In genomic region chr15:60389261-60390077, GRCh38 we compare ENCODE assay signal across 8 cellular contexts. TPM values are rescaled to one million over a fixed set of nuclear protein-coding genes. Genes with fewer than 3 reads are reported as not detected.
A peak's percentile ranks its signal among the peaks of the same experiment; 100 is the strongest.
DNase-seq lines count a peak whose midpoint lies in the region; ATAC-seq and TF ChIP-seq lines count a peak whose summit lies in the region.

No MANE protein-coding gene starts in this region.

- POLR2A ChIA-PET in GM10248 (lab: Yijun Ruan, JAX) (no interaction called here), RWPE1 (lab: Yijun Ruan, JAX; ENCODE audit: low non-redundant PET) (no interaction called here)

- H4K20me1 ChIP-seq in GM23338 (replicated peaks; ENCODE audit: insufficient read depth) = peaks cover 31% of the 10 kb centered on the region; the same call in 1 of the 2 replicates

- peaks cover 87% of the 10 kb centered on the region for H3K79me2 ChIP-seq in GM23338 (replicated peaks; ENCODE audit: insufficient read depth)

- ATAC-seq in GM23338 = no peak

- peak overlapping the region; percentile 99 for H3K27ac Mint-ChIP-seq in HFFc6
- no peak overlapping the region for H3K27ac Mint-ChIP-seq in glutamatergic neuron (ENCODE audit: unreplicated experiment)
- H3K27ac Mint-ChIP-seq in GM23338 = no peak overlapping the region

- H3K27me3 ChIP-seq in uterus = no peaks in the 10 kb centered on the region
- no peaks in the 10 kb centered on the region for H3K27me3 ChIP-seq in GM23338 (ENCODE audit: insufficient read depth)

- H3F3A ChIP-seq in GM23338 (replicated peaks; ENCODE audit: low read depth) = no peaks in the 10 kb centered on the region

- no peak overlapping the region for H3K4me2 ChIP-seq in GM23338

- H3K36me3 Mint-ChIP-seq in HFFc6 (ENCODE audit: low read depth) (peaks cover 75% of the 10 kb centered on the region), glutamatergic neuron (ENCODE audit: unreplicated experiment) (peaks cover 12% of the 10 kb centered on the region), GM23338 (ENCODE audit: low read depth) (no peaks in the 10 kb centered on the region; the same call in 2 of the 3 replicates)

- intact Hi-C loops in uterus (cut with DNase I; ENCODE audit: low total_unique reads) = no loop called here

- H3K4me3 Mint-ChIP-seq in HFFc6 (peak overlapping the region; percentile 83), glutamatergic neuron (ENCODE audit: unreplicated experiment) (peak overlapping the region; percentile 45), GM23338 (no peak overlapping the region)

- no peaks in the 10 kb centered on the region for H3K36me3 ChIP-seq in uterus
- peaks cover 6% of the 10 kb centered on the region; the same call in 1 of the 2 replicates for H3K36me3 ChIP-seq in GM23338 (ENCODE audit: insufficient read depth)

- H3K27ac ChIP-seq in uterus (peak overlapping the region; percentile 15 to 90), GM23338 (ENCODE audit: low read depth) (no peak overlapping the region), RWPE1 (no peak overlapping the region)

- H3K9me3 Mint-ChIP-seq in HFFc6 (no peaks in the 10 kb centered on the region; the same call in 1 of the 2 replicates), glutamatergic neuron (ENCODE audit: unreplicated experiment) (peaks cover 8% of the 10 kb centered on the region), GM23338 (no peaks in the 10 kb centered on the region)

- TF ChIP-seq CTCF in GM10248 (IDR thresholded peaks at IDR 0.05; ENCODE audit: control extremely low read depth, extremely low read depth, low read depth, missing control alignments) (no peak), HFFc6 (IDR thresholded peaks at IDR 0.05) (no peak), WI38 (IDR thresholded peaks at IDR 0.05; ENCODE audit: low read depth, low read length) (no peak), glutamatergic neuron (IDR thresholded peaks at IDR 0.05; ENCODE audit: partially characterized antibody, unreplicated experiment) (no peak), uterus (IDR thresholded peaks at IDR 0.05) (no peak), GM23338 (conservative IDR thresholded peaks at IDR 0.05; ENCODE audit: low read depth in 2 of 2) (no peak), RWPE1 (conservative IDR thresholded peaks at IDR 0.05; ENCODE audit: low read depth) (no peak)

- H3K27me3 Mint-ChIP-seq in HFFc6 (ENCODE audit: insufficient read depth) (peaks cover 40% of the 10 kb centered on the region), glutamatergic neuron (ENCODE audit: unreplicated experiment) (peaks cover 12% of the 10 kb centered on the region), GM23338 (ENCODE audit: insufficient read depth, low read depth, poor library complexity) (no peaks in the 10 kb centered on the region)

- H3K4me3 ChIP-seq in WI38 (ENCODE audit: low read depth, low read length) (peak overlapping the region; percentile 34), uterus (no peak overlapping the region), GM23338 (no peak overlapping the region)

- TF ChIP-seq POLR2A in uterus (IDR thresholded peaks at IDR 0.05) = no peak

- H3K9me2 ChIP-seq in GM23338 (ENCODE audit: insufficient read depth) = no peaks in the 10 kb centered on the region

- DNase-seq in GM10248 (ENCODE audit: extremely low spot score) (peak; percentile 42), HFFc6 (no peak), glutamatergic neuron (no peak), uterus (no peak), NCI-H82 treated with DMSO at 0.1 percent for 48 hours (lab: John Stamatoyannopoulos, UW; ENCODE audit: unreplicated experiment) (no peak), GM23338 (ENCODE audit: low spot score) (no peak), RWPE1 (ENCODE audit: low spot score) (no peak)

- H3K4me1 Mint-ChIP-seq in HFFc6 (ENCODE audit: low read depth) = peaks cover 93% of the 10 kb centered on the region
- peaks cover 54% of the 10 kb centered on the region for H3K4me1 Mint-ChIP-seq in glutamatergic neuron (ENCODE audit: low read depth, unreplicated experiment)
- peaks cover 40% of the 10 kb centered on the region for H3K4me1 Mint-ChIP-seq in GM23338

- no peaks in the 10 kb centered on the region for H3K9me3 ChIP-seq in uterus

- no peak overlapping the region for H2AFZ ChIP-seq in GM23338

- CTCF ChIA-PET in GM10248 (lab: Yijun Ruan, JAX) (interaction anchor here (1.3 kb wide), 1 partner anchor 11 kb away, joined by 3 read pairs; no protein-coding TSS in a partner anchor), RWPE1 (lab: Yijun Ruan, JAX) (interaction anchor here (0.6 kb wide), 1 partner anchor 1291 kb away, joined by 6 read pairs; no protein-coding TSS in a partner anchor)

- H3K4me1 ChIP-seq in uterus = peaks cover 24 to 33% of the 10 kb centered on the region in 2 donors
- peaks cover 37% of the 10 kb centered on the region for H3K4me1 ChIP-seq in GM23338 (ENCODE audit: insufficient read depth)

TF ChIP-seq in GM23338, 12 proteins besides CTCF, POLR2A, EP300 and RAD21:
- TF ChIP-seq ZNF114 (CRISPR knock-in tag; IDR thresholded peaks at IDR 0.05) (no peak), NANOG (IDR thresholded peaks at IDR 0.05; ENCODE audit: borderline replicate concordance) (no peak), ETS1 (IDR thresholded peaks at IDR 0.05) (no peak), JUNB (IDR thresholded peaks at IDR 0.05; ENCODE audit: unreplicated experiment) (no peak), EZH2 (IDR thresholded peaks at IDR 0.05; ENCODE audit: low read depth, unreplicated experiment) (no peak), ZNF331 (CRISPR knock-in tag; IDR thresholded peaks at IDR 0.05; ENCODE audit: low read depth) (no peak), CREB1 (CRISPR knock-in tag; IDR thresholded peaks at IDR 0.05; ENCODE audit: low read depth) (no peak), POLR2AphosphoS5 (IDR thresholded peaks at IDR 0.05; ENCODE audit: low read depth) (no peak), EZH2phosphoT487 (IDR thresholded peaks at IDR 0.05; ENCODE audit: unreplicated experiment) (no peak)

RNA-seq across cellular contexts. Expression of gene ANXA2, which starts 8.3 kb away (rescaled TPM):
- 1,000 to 10,000 TPM; 4,445 to 5,074 (median 4,643) TPM for total RNA-seq in HFFc6 (2021; fragmentation: NEBNext Ultra II Directional; extraction: Animal tissue kit (Norgen Biotek cat#: 25700))
- total RNA-seq in glutamatergic neuron (ENCODE audit: unreplicated experiment) (925 TPM), uterus (100 to 1,000 TPM; 376 to 811 (median 549) TPM)
- 202 and 203 TPM in 2 replicates for total RNA-seq in GM23338 (2014; rRNA removed; shearing (Covaris generic))
- 207 and 225 TPM in 2 replicates for polyA plus RNA-seq in GM23338 (2016; fragmentation: Nextera tagmentation; extraction: Ambion mirVana)

Comparison
In these comparisons a context has a peak if more than half of its experiments do, and no peak if none do; other contexts are left out.
1. H3K27ac ChIP-seq: peak in uterus (2 of 2); none in GM23338 (single experiment) and RWPE1 (single experiment).